In the genomic region with DNA sequence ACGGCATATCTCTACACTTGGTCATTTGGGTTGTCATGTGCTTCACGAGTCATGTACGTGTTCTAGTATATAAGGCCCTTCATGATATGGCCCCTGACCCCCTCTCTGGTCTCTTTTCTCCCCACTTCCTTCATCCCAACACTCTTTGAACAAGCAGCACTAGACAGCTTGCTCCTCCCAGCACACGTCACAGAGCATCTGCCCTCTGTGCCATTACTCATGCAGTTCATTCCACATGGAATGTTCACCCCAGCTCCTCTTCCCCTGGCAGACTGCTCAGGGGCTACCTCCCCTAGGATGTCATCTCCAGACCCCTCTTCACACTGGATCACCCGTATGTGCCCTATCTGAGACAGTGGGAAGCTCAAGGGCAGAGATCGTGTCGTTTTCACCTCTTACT, we compare ENCODE assay signal across 27 cellular contexts. TPM values are rescaled to one million over a fixed set of nuclear protein-coding genes. Genes with fewer than 3 reads are reported as not detected.
DNase-seq lines count a peak whose midpoint lies in the region; ATAC-seq and TF ChIP-seq lines count a peak whose summit lies in the region.
"Had no signal": no experiment of that assay in that cellular context is flagged by ENCODE, and none has a peak within 500 bp of the region (broad histone marks: within the 10 kb centered on the region; RNA-seq: fewer than 3 reads in every experiment).

No MANE protein-coding gene starts in this region.

- 42 to 43% methylated on average over 7 of the region's 7 CpGs for WGBS in GM23248 (ENCODE audit: low coverage in 1 of 2, low lambda C conversion rate in 2 of 2, missing lambda C conversion rate in 2 of 2), 2 experiments

- intact Hi-C loops in left cardiac atrium (cut with DNase I): no loop called here

- H3F3A ChIP-seq in GM23248 (ENCODE audit: insufficient read depth): peaks cover 83% of the 10 kb centered on the region

- H3K79me2 ChIP-seq in ACC112 (ENCODE audit: control insufficient read depth, insufficient read depth, low read length, unreplicated experiment) (peaks cover 11% of the 10 kb centered on the region), GM23248 (ENCODE audit: insufficient read depth) (peaks cover 93% of the 10 kb centered on the region)

- no peak overlapping the region for H3K4me2 ChIP-seq in GM23248 (ENCODE audit: unreplicated experiment)
- H3K4me2 ChIP-seq: SK-N-SH had no signal

- H3K4me1 ChIP-seq in ACC112 (ENCODE audit: control insufficient read depth, insufficient read depth, low read length, unreplicated experiment) (peaks cover 37% of the 10 kb centered on the region), GM23248 (ENCODE audit: insufficient read depth) (peaks cover 25% of the 10 kb centered on the region)

- H3K4me3 ChIP-seq in ACC112 (ENCODE audit: low read depth, low read length) (no peak overlapping the region), GM23248 (no peak overlapping the region), fibroblast of mammary gland (ENCODE audit: control insufficient read depth, low read depth, low read length) (no peak overlapping the region)
- H3K4me3 ChIP-seq: MG63 had no signal

- in situ Hi-C loops in GM23248 (cut with MboI): no loop called here

- TF ChIP-seq CTCF in fibroblast of mammary gland (conservative IDR thresholded peaks at IDR 0.05; ENCODE audit: control insufficient read depth, insufficient read depth, low read depth, low read length): no peak

- H3K9me2 ChIP-seq in GM23248 (ENCODE audit: insufficient read depth): no peaks in the 10 kb centered on the region
- H3K9me2 ChIP-seq: SK-N-SH had no signal

- H3K27ac ChIP-seq in ACC112 (ENCODE audit: low read depth, low read length) (0 out of 2 replicates have a peak overlapping the region, but pooled peaks have one; percentile 5), GM23248 (peak overlapping the region; percentile 48)
- H3K27ac ChIP-seq: 22Rv1 had no signal

- H3K9ac ChIP-seq in GM23248: 0 out of 2 replicates have a peak overlapping the region, but pooled peaks have one; percentile 5
- H3K9ac ChIP-seq: SK-N-SH had no signal

- no peak for ATAC-seq in left cardiac atrium

- H2AFZ ChIP-seq in ACC112 (ENCODE audit: low read length, unreplicated experiment) (no peak overlapping the region), GM23248 (no peak overlapping the region)

- H3K27me3 ChIP-seq in ACC112 (ENCODE audit: insufficient read depth, low read length) (no peaks in the 10 kb centered on the region), GM23248 (replicated peaks; ENCODE audit: insufficient read depth) (no peaks in the 10 kb centered on the region)
- H3K27me3 ChIP-seq: MG63 had no signal

- no peaks in the 10 kb centered on the region for H3K9me3 ChIP-seq in GM23248 (ENCODE audit: low read depth)
- H3K9me3 ChIP-seq: MG63, SK-N-SH had no signal

- H4K20me1 ChIP-seq in GM23248 (ENCODE audit: insufficient read depth): no peaks in the 10 kb centered on the region

- DNase-seq in GM23248 (peak; percentile 85), amniotic epithelial cell (ENCODE audit: low read depth) (peak; percentile 58), fibroblast of mammary gland (ENCODE audit: low read depth) (peak; percentile 79), NCI-H446 treated with DMSO at 0.1 percent for 48 hours (lab: John Stamatoyannopoulos, UW) (no peak), left cardiac atrium (no peak), dermis blood vessel endothelial cell (no peak), inferior parietal cortex (ENCODE audit: extremely low spot score) (no peak)
- DNase-seq: CD4-positive, alpha-beta memory T cell; DMS53; H9; Karpas-422; MG63; NCI-H1092; NCI-H146; NCI-H2081; NCI-H510A; NCI-H82; OCI-M1; SHP77 treated with DMSO at 0.1 percent for 48 hours; SK-N-SH had no signal

- peaks cover 72% of the 10 kb centered on the region for H3K36me3 ChIP-seq in ACC112 (ENCODE audit: insufficient read depth, low read length)
- H3K36me3 ChIP-seq in GM23248 (ENCODE audit: low read depth): peaks cover 80% of the 10 kb centered on the region

RNA-seq across cellular contexts. Expression of a gene that starts 14.1 kb away (rescaled TPM):
- total RNA-seq in GM23248 (2014; rRNA removed; shearing (Covaris generic)): not detected in 2 replicates
- 0.60 TPM in 1 of 2 replicates, not detected in the other for polyA plus RNA-seq in GM23248 (2016; fragmentation: Nextera tagmentation; extraction: Ambion mirVana)
- total RNA-seq in left cardiac atrium: not detected
- not detected in 2 replicates for total RNA-seq in dermis blood vessel endothelial cell
- total RNA-seq: CD4-positive, alpha-beta memory T cell; G401; H9; HT-29; RPMI7951 had no signal
- polyA plus RNA-seq: BJ; CD4-positive, alpha-beta memory T cell; IgD-negative memory B cell; SK-N-SH had no signal

RNA-seq across cellular contexts. Expression of a gene that starts 33.2 kb away (rescaled TPM):
- 257 and 296 TPM in 2 replicates for total RNA-seq in GM23248 (2014; rRNA removed; shearing (Covaris generic))
- 161 and 166 TPM in 2 replicates for polyA plus RNA-seq in GM23248 (2016; fragmentation: Nextera tagmentation; extraction: Ambion mirVana)
- total RNA-seq in left cardiac atrium (100 to 1,000 TPM; 188 to 222 TPM), dermis blood vessel endothelial cell (1.7 and 3.2 TPM in 2 replicates)

RNA-seq across cellular contexts. Expression of a gene that starts 50.3 kb away (rescaled TPM):
- total RNA-seq in GM23248 (2014; rRNA removed; shearing (Covaris generic)): 95.1 and 103 TPM in 2 replicates
- polyA plus RNA-seq in GM23248 (2016; fragmentation: Nextera tagmentation; extraction: Ambion mirVana): 67.4 and 70.7 TPM in 2 replicates
- total RNA-seq in left cardiac atrium (10 to 100 TPM; 77.7 to 78.1 TPM), dermis blood vessel endothelial cell (39.6 and 40.5 TPM in 2 replicates)

RNA-seq across cellular contexts. Expression of a gene that starts 55.1 kb away (rescaled TPM):
- total RNA-seq in GM23248 (2014; rRNA removed; shearing (Covaris generic)): 5.6 and 5.7 TPM in 2 replicates
- 5.4 and 6.7 TPM in 2 replicates for polyA plus RNA-seq in GM23248 (2016; fragmentation: Nextera tagmentation; extraction: Ambion mirVana)
- total RNA-seq in left cardiac atrium (1 to 10 TPM in 1 of 2 donors, under 1 TPM in 1; 0.50 to 2.1 TPM), dermis blood vessel endothelial cell (0.51 TPM in 1 of 2 replicates, not detected in the other)
- total RNA-seq: CD4-positive, alpha-beta memory T cell; G401 had no signal
- polyA plus RNA-seq: CD4-positive, alpha-beta memory T cell had no signal

Comparison
In these comparisons a context has a peak if more than half of its experiments do, and no peak if none do; other contexts are left out.
1. DNase-seq: peak in GM23248 (single experiment), amniotic epithelial cell (single experiment) and fibroblast of mammary gland (single experiment); none in NCI-H446 treated with DMSO at 0.1 percent for 48 hours (single experiment), left cardiac atrium (single experiment), dermis blood vessel endothelial cell (single experiment) and inferior parietal cortex (single experiment).
2. RNA of a gene that starts 33.2 kb away (total RNA-seq): 257 to 296 TPM in GM23248 and 188 to 222 TPM in left cardiac atrium; 1.7 to 3.2 TPM in dermis blood vessel endothelial cell; every median in the first group is over 10 times any median in the second.